ENCODE assay signal across 8 cellular contexts in the genomic region with DNA sequence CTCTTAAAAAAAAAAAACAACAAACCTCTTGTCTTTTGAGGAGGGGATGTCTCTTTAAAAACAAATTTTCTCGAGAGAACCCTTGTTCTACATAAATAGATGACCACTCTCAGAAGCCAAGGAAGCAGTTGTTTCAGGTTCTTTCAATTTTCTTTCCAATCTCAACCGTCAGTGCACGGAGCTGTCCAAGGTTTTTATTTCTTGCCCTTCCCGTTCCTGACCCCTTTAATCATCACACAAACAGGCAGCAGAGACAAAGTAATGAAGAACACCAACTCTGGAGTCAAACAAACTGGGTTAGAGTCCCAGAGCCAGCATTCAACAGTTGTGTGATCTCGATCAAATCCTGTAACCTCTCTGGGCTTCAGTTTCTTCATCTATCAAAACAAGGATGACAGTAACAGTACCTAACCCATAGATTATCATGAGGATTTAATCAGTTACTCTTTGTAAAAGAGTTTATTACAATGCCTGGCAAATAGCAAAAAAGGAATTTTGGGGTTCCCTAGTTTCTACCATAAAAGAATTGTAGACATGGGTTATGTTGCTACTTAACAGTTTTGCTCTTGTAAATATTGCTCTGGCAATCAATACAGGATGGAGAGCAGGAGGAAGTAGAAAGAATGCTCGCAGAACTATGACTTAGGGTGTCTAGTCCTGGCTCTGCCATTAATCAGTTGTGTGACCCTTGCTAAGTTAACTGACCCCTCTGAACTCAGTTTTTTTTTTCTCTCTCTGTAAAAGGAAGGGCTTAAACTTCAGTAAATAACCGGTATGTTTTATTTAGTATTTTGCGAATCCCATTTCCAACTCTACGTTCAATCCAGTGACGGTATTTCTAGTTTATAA. TPM values are rescaled to one million over a fixed set of nuclear protein-coding genes. Genes with fewer than 3 reads are reported as not detected.
DNase-seq lines count a peak whose midpoint lies in the region; ATAC-seq and TF ChIP-seq lines count a peak whose summit lies in the region.

No MANE protein-coding gene starts in this region.

- H3K27me3 ChIP-seq in cardiac muscle cell (peaks cover 16% of the 10 kb centered on the region), iPS-20b (ENCODE audit: insufficient read depth, low read length) (peaks cover 48% of the 10 kb centered on the region)

- peak overlapping the region; percentile 82 for H3K4me3 Mint-ChIP-seq in activated CD8-positive, alpha-beta T cell treated with anti-CD3 and anti-CD28 coated beads for 36 hours

- H3K4me3 ChIP-seq in cardiac muscle cell, result no peak overlapping the region
- peak overlapping the region; percentile 58; the same call in 1 of the 2 replicates for H3K4me3 ChIP-seq in iPS-20b (ENCODE audit: low read length)

- peaks cover 21% of the 10 kb centered on the region for H3K27me3 Mint-ChIP-seq in activated CD8-positive, alpha-beta T cell treated with anti-CD3 and anti-CD28 coated beads for 36 hours

- TF ChIP-seq CTCF in cardiac muscle cell (IDR thresholded peaks at IDR 0.05; ENCODE audit: low read depth, low read length), result no peak
- no peak for TF ChIP-seq CTCF in activated CD8-positive, alpha-beta T cell treated with anti-CD3 and anti-CD28 coated beads for 36 hours (IDR thresholded peaks at IDR 0.05)

- intact Hi-C loops in cardiac septum (cut with DNase I), result no loop called here
- intact Hi-C loops in activated CD8-positive, alpha-beta T cell treated with anti-CD3 and anti-CD28 coated beads for 36 hours (cut with micrococcal nuclease), result loop anchor here (5.0 to 10.0 kb wide), 2 partner anchors 84 to 114 kb away; no protein-coding TSS in a partner anchor

- no peak overlapping the region for H3K27ac Mint-ChIP-seq in activated CD8-positive, alpha-beta T cell treated with anti-CD3 and anti-CD28 coated beads for 36 hours

- ATAC-seq in activated CD8-positive, alpha-beta T cell treated with anti-CD3 and anti-CD28 coated beads for 36 hours, result no peak

- POLR2A ChIA-PET in activated CD8-positive, alpha-beta T cell treated with anti-CD3 and anti-CD28 coated beads for 36 hours (lab: Charles Lee), result no interaction called here

- CTCF ChIA-PET in activated CD8-positive, alpha-beta T cell treated with anti-CD3 and anti-CD28 coated beads for 36 hours (lab: Charles Lee), result interaction anchor here (1.0 to 1.5 kb wide), 2 partner anchors 85 to 199 kb away, joined by 3 to 6 read pairs; no protein-coding TSS in a partner anchor

- DNase-seq in cardiac muscle cell (ENCODE audit: low read depth in 1 of 2, low spot score in 1 of 2), result peak; percentile 60 to 63
- DNase-seq in cardiac septum (ENCODE audit: low spot score), result no peak
- no peak for DNase-seq in activated CD8-positive, alpha-beta T cell treated with anti-CD3 and anti-CD28 coated beads for 36 hours
- peak in 2 of 49 donors; percentile 5 to 11 for DNase-seq in substantia nigra (lab: John Stamatoyannopoulos, UW)
- DNase-seq in activated gamma-delta T cell (lab: John Stamatoyannopoulos, UW), result no peak
- DNase-seq in activated CD4-positive, alpha-beta T cell treated with anti-CD3 and anti-CD28 coated beads for 4 hours, result no peak
- no peak for DNase-seq in SHP77 (lab: John Stamatoyannopoulos, UW)

- H3K27ac ChIP-seq in cardiac muscle cell (no peak overlapping the region), iPS-20b (ENCODE audit: low read length) (no peak overlapping the region), substantia nigra (ENCODE audit: low read depth, low read length, poor library complexity, severe bottlenecking) (peak overlapping the region; percentile 77)

- H3K4me1 Mint-ChIP-seq in activated CD8-positive, alpha-beta T cell treated with anti-CD3 and anti-CD28 coated beads for 36 hours (ENCODE audit: low read depth), result peaks cover 29% of the 10 kb centered on the region

- H3K4me1 ChIP-seq in cardiac muscle cell (ENCODE audit: low read depth) (peaks cover 21% of the 10 kb centered on the region), iPS-20b (ENCODE audit: insufficient read depth, low read length) (peaks cover 4% of the 10 kb centered on the region; the same call in 1 of the 2 replicates)

- no peak overlapping the region for H3K9ac ChIP-seq in iPS-20b (ENCODE audit: low read depth, low read length)

- H3K36me3 ChIP-seq in cardiac muscle cell (no peaks in the 10 kb centered on the region), iPS-20b (ENCODE audit: insufficient read depth, low read depth, low read length) (no peaks in the 10 kb centered on the region)

- no peaks in the 10 kb centered on the region for H3K9me3 ChIP-seq in cardiac muscle cell (ENCODE audit: low read depth)
- no peaks in the 10 kb centered on the region for H3K9me3 ChIP-seq in iPS-20b (ENCODE audit: insufficient read depth, low read depth, low read length)

- H3K9me3 Mint-ChIP-seq in activated CD8-positive, alpha-beta T cell treated with anti-CD3 and anti-CD28 coated beads for 36 hours, result peaks cover 1% of the 10 kb centered on the region

- H3K36me3 Mint-ChIP-seq in activated CD8-positive, alpha-beta T cell treated with anti-CD3 and anti-CD28 coated beads for 36 hours (ENCODE audit: low read depth), result peaks cover 6% of the 10 kb centered on the region

RNA-seq across cellular contexts. Expression of gene NIM1K, which starts 1.0 kb away (rescaled TPM):
- total RNA-seq in cardiac muscle cell (0.74 and 0.98 TPM in 2 replicates), cardiac septum (0.08 TPM)
- 0.27 and 1.9 TPM in 2 replicates for polyA plus RNA-seq in cardiac muscle cell
- total RNA-seq in activated CD8-positive, alpha-beta T cell treated with anti-CD3 and anti-CD28 coated beads for 36 hours, result 1 to 10 TPM; 2.1 to 3.2 TPM

Comparison
In these comparisons a context has a peak if more than half of its experiments do, and no peak if none do; other contexts are left out.
1. DNase-seq: peak in cardiac muscle cell (2 of 2); none in cardiac septum (single experiment), activated CD8-positive, alpha-beta T cell treated with anti-CD3 and anti-CD28 coated beads for 36 hours (single experiment), activated gamma-delta T cell (single experiment), activated CD4-positive, alpha-beta T cell treated with anti-CD3 and anti-CD28 coated beads for 4 hours (0 of 2) and SHP77 (0 of 2).